In the genomic region with DNA sequence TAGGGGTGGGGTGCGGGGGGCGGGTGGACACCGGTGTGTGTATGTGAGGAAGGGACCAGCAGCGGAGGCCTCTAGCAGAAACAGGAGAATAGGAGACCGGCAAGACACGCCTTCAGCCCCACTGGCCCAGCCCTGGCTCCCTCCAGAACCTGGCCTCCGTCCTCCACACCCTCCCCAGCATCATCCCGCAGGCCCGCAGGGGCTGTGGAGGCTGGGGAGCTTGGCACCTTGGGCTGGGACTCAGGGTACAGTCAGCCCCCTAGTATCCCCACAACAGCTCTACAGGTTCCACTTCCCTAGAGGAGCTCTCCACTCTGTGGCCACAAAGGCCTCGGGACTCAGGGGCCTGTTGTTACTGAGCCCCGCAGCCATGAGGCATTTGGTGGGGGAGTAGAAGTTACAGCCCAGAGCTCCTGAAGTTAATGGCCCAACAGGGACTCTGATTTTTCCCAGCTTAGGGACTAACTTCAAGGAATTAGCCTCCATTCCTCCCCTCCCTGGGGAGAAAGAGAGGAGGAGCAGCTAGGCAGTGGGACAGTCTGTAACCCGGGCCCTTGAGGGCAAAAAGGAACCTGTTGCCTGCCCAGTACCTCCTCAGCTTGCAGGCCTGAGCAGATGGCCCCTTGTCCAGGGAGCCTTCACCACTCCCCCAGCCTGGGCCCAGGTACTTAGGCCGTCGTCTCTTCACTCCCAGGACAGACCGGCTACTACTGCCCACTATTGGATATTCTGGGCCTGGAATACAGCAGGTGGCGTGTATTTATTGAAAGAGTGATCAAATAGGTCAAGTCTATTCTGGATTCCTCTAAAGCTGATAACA, we compare ENCODE assay signal across 9 cellular contexts. TPM values are rescaled to one million over a fixed set of nuclear protein-coding genes. Genes with fewer than 3 reads are reported as not detected.
DNase-seq lines count a peak whose midpoint lies in the region; FAIRE-seq and TF ChIP-seq lines count a peak whose summit lies in the region.
"Had no signal": no experiment of that assay in that cellular context is flagged by ENCODE, and none has a peak within 500 bp of the region (broad histone marks: within the 10 kb centered on the region; RNA-seq: fewer than 3 reads in every experiment).

No MANE protein-coding gene starts in this region.

- peaks cover 16% of the 10 kb centered on the region for H3K4me1 ChIP-seq in HUES64 (ENCODE audit: insufficient read depth, low read length)
- H3K4me1 ChIP-seq in stomach smooth muscle (ENCODE audit: control insufficient read depth, insufficient read depth, low read length) = peaks cover 31% of the 10 kb centered on the region

- peaks cover 8% of the 10 kb centered on the region; the same call in 1 of the 2 replicates for H3K27me3 ChIP-seq in HUES64 (ENCODE audit: insufficient read depth, low read length)
- no peaks in the 10 kb centered on the region for H3K27me3 ChIP-seq in stomach smooth muscle (ENCODE audit: control insufficient read depth in 1 of 2, insufficient read depth in 2 of 2, low read length in 2 of 2)

- no peaks in the 10 kb centered on the region for H3K36me3 ChIP-seq in HUES64 (ENCODE audit: insufficient read depth, low read length)
- H3K36me3 ChIP-seq in stomach smooth muscle (ENCODE audit: control insufficient read depth in 2 of 2, insufficient read depth in 2 of 2, low read length in 2 of 2) = no peaks in the 10 kb centered on the region

- 37% methylated on average over 16 of the region's 16 CpGs for WGBS in HUES64
- WGBS in adipose tissue, 3 donors = 44 to 73% (median 48%) methylated on average over 14 to 16 of the region's 16 CpGs

- H3K9ac ChIP-seq in HUES64 (ENCODE audit: low read depth, low read length) (peak overlapping the region; percentile 92; the same call in 1 of the 2 replicates), stomach smooth muscle (ENCODE audit: low read length in 2 of 2) (peak overlapping the region; percentile 75 to 80)

- no peak for TF ChIP-seq CTCF in GM10266 (IDR thresholded peaks at IDR 0.05; ENCODE audit: control insufficient read depth, insufficient read depth, low read depth, missing control alignments)

- peak; percentile 58 for DNase-seq in COLO668 (lab: John Stamatoyannopoulos, UW; ENCODE audit: unreplicated experiment)
- peak; percentile 88 for DNase-seq in left kidney (ENCODE audit: low read depth, low spot score)
- no peak for DNase-seq in frontal cortex (ENCODE audit: low spot score in 2 of 2)
- no peak for DNase-seq in GM10266 (ENCODE audit: extremely low spot score)
- DNase-seq in stimulated activated CD4-positive, alpha-beta T cell treated with anti-CD3 and anti-CD28 coated beads, Interleukin-4, amount 100 ng/mL, for 1 hour = no peak

- H3K4me3 ChIP-seq in HUES64 (ENCODE audit: low read length) (peak overlapping the region; percentile 60; the same call in 1 of the 2 replicates), stomach smooth muscle (ENCODE audit: low read length in 2 of 2) (peak overlapping the region; percentile 21 to 74)

- no peak for FAIRE-seq in frontal cortex (lab: Jason Lieb, UNC)

- H3K9me3 ChIP-seq in HUES64 (ENCODE audit: insufficient read depth, low read depth, low read length) (no peaks in the 10 kb centered on the region), stomach smooth muscle (ENCODE audit: control insufficient read depth in 2 of 2, low read length in 2 of 2) (no peaks in the 10 kb centered on the region)

- peak overlapping the region; percentile 29; the same call in 1 of the 2 replicates for H3K27ac ChIP-seq in HUES64 (ENCODE audit: low read depth, low read length)
- H3K27ac ChIP-seq in adipose tissue (ENCODE audit: low read depth, low read length) = peak overlapping the region; percentile 86
- peak overlapping the region; percentile 96 for H3K27ac ChIP-seq in stomach smooth muscle (ENCODE audit: low read length)

RNA-seq across cellular contexts. Expression of gene SH2D6, which starts 20.0 kb away (rescaled TPM):
- not detected for polyA plus RNA-seq in HUES64 (2013, experiment 1 of 2)
- not detected for polyA plus RNA-seq in HUES64 (2013, experiment 2 of 2)
- polyA plus RNA-seq in adipose tissue = under 1 TPM in 2 of 3 donors, not detected in 1; 0.40 to 0.89 TPM
- total RNA-seq in frontal cortex = 0.41 TPM
- total RNA-seq: lung microvascular endothelial cell had no signal

RNA-seq across cellular contexts. Expression of gene CAPG, which starts 28.3 kb away (rescaled TPM):
- 45.8 TPM for polyA plus RNA-seq in HUES64 (2013, experiment 1 of 2)
- polyA plus RNA-seq in HUES64 (2013, experiment 2 of 2) = 57.0 TPM
- 100 to 1,000 TPM in 1 of 3 donors, 10 to 100 TPM in 2; 22.2 to 129 (median 76.7) TPM for polyA plus RNA-seq in adipose tissue
- total RNA-seq in frontal cortex = 9.0 TPM

Comparison
In these comparisons a context has a peak if more than half of its experiments do, and no peak if none do; other contexts are left out.
1. DNase-seq: peak in COLO668 (single experiment) and left kidney (single experiment); none in frontal cortex (0 of 2), GM10266 (single experiment) and stimulated activated CD4-positive, alpha-beta T cell treated with anti-CD3 and anti-CD28 coated beads, Interleukin-4, amount 100 ng/mL, for 1 hour (single experiment).
2. H3K27ac ChIP-seq: peak in every context shown above with its lines; median percentile 96 in stomach smooth muscle; 86 in adipose tissue; 29 in HUES64.